In the genomic region with DNA sequence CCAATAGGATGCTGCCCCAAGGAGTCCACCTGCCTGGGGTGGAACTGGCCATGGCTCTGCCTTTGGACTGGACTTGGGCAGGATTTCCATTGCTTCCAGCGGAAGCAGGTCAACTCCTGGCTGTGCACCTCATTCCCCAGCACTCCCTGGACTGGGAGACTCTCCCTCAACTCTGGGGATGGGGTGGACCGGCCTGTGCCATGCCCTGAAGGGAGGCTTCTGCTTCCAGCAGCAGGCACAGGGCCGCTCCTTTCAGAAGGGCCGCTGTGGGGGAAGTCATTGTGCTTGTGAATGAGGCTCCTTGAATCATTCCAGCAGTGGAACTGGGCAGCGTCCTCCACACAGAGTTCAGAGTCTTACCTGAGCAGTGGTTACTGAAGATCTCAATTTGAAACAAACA, we compare ENCODE assay signal across 28 cellular contexts.
"Had no signal": no experiment of that assay in that cellular context is flagged by ENCODE, and none has a peak within 500 bp of the region (broad histone marks: within the 10 kb centered on the region; RNA-seq: fewer than 3 reads in every experiment).

No MANE protein-coding gene starts in this region.

- H3K9me3 ChIP-seq: heart left ventricle, right lobe of liver, suprapubic skin, tibial artery had no signal

- H3K4me3 ChIP-seq: heart left ventricle, right lobe of liver, skin epidermis, suprapubic skin, tibial artery had no signal

- DNase-seq: activated CD4-positive, alpha-beta memory T cell treated with anti-CD3 and anti-CD28 coated beads for 36 hours; activated CD4-positive, alpha-beta T cell treated with anti-CD3 and anti-CD28 coated beads for 48 hours; activated CD8-positive, alpha-beta memory T cell treated with anti-CD3 and anti-CD28 coated beads, Interleukin-2, amount 50 U/mL, for 4 hours; activated naive CD8-positive, alpha-beta T cell treated with anti-CD3 and anti-CD28 coated beads, Interleukin-2, amount 50 U/mL, for 24 hours; activated T-cell treated with anti-CD3 and anti-CD28 coated beads, Interleukin-2, amount 50 U/mL, for 1 hour; amygdala; caudate nucleus; endodermal cell; foreskin keratinocyte; heart left ventricle; hypothalamus; midbrain; naive thymus-derived CD4-positive, alpha-beta T cell; occipital lobe; right lobe of liver; stimulated activated CD4-positive, alpha-beta T cell treated with anti-CD3 and anti-CD28 coated beads, Interleukin-12 subunit alpha, Interleukin-12 subunit beta, amount 100 ng/mL, for 4 hours; stimulated activated CD4-positive, alpha-beta T cell treated with anti-CD3 and anti-CD28 coated beads, Interleukin-4, amount 100 ng/mL, for 1 hour; T-helper 9 cell had no signal

- H3K9me3 Mint-ChIP-seq: activated CD4-positive, alpha-beta memory T cell treated with anti-CD3 and anti-CD28 coated beads for 36 hours; activated naive CD4-positive, alpha-beta T cell treated with anti-CD3 and anti-CD28 coated beads, Interleukin-2, amount 50 U/mL, for 24 hours; activated naive CD8-positive, alpha-beta T cell treated with anti-CD3 and anti-CD28 coated beads, Interleukin-2, amount 50 U/mL, for 24 hours; activated T-helper 1 cell treated with anti-CD3 and anti-CD28 coated beads, Interleukin-12 subunit alpha, Interleukin-12 subunit beta, Interleukin-2, Interleukin-4 antibody, amounts not matched to agents 30 ng/mL and 10 ng/mL and 1 ng/mL, durations not matched to agents 14 hours and 24 hours and 36 hours; dendritic cell treated with granulocyte-macrophage colony-stimulating factor and Interleukin-4, amounts not matched to agents 40 ng/mL and 50 ng/mL, for 4 days; endodermal cell; memory B cell; naive thymus-derived CD4-positive, alpha-beta T cell; neural crest cell had no signal

- H3K4me3 Mint-ChIP-seq: activated CD4-positive, alpha-beta memory T cell treated with anti-CD3 and anti-CD28 coated beads for 36 hours; activated naive CD4-positive, alpha-beta T cell treated with anti-CD3 and anti-CD28 coated beads, Interleukin-2, amount 50 U/mL, for 24 hours; activated naive CD8-positive, alpha-beta T cell treated with anti-CD3 and anti-CD28 coated beads, Interleukin-2, amount 50 U/mL, for 24 hours; activated T-helper 1 cell treated with anti-CD3 and anti-CD28 coated beads, Interleukin-12 subunit alpha, Interleukin-12 subunit beta, Interleukin-2, Interleukin-4 antibody, amounts not matched to agents 30 ng/mL and 10 ng/mL and 1 ng/mL, durations not matched to agents 14 hours and 24 hours and 36 hours; dendritic cell treated with granulocyte-macrophage colony-stimulating factor and Interleukin-4, amounts not matched to agents 40 ng/mL and 50 ng/mL, for 4 days; endodermal cell; naive thymus-derived CD4-positive, alpha-beta T cell; neural crest cell had no signal

- ATAC-seq: activated naive CD8-positive, alpha-beta T cell treated with anti-CD3 and anti-CD28 coated beads, Interleukin-2, amount 50 U/mL, for 24 hours; esophagus mucosa; foreskin keratinocyte; heart left ventricle; naive thymus-derived CD4-positive, alpha-beta T cell; right lobe of liver had no signal

- H3K27ac ChIP-seq: foreskin keratinocyte, heart left ventricle, right lobe of liver, skin epidermis, suprapubic skin, tibial artery, VCaP had no signal

- H3K27ac Mint-ChIP-seq: activated CD4-positive, alpha-beta memory T cell treated with anti-CD3 and anti-CD28 coated beads for 36 hours; activated naive CD4-positive, alpha-beta T cell treated with anti-CD3 and anti-CD28 coated beads, Interleukin-2, amount 50 U/mL, for 24 hours; activated naive CD8-positive, alpha-beta T cell treated with anti-CD3 and anti-CD28 coated beads, Interleukin-2, amount 50 U/mL, for 24 hours; activated T-helper 1 cell treated with anti-CD3 and anti-CD28 coated beads, Interleukin-12 subunit alpha, Interleukin-12 subunit beta, Interleukin-2, Interleukin-4 antibody, amounts not matched to agents 30 ng/mL and 10 ng/mL and 1 ng/mL, durations not matched to agents 14 hours and 24 hours and 36 hours; dendritic cell treated with granulocyte-macrophage colony-stimulating factor and Interleukin-4, amounts not matched to agents 40 ng/mL and 50 ng/mL, for 4 days; endodermal cell had no signal

- H3K27me3 ChIP-seq: foreskin keratinocyte, heart left ventricle, right lobe of liver, suprapubic skin, tibial artery had no signal

- H3K4me1 Mint-ChIP-seq: activated naive CD8-positive, alpha-beta T cell treated with anti-CD3 and anti-CD28 coated beads, Interleukin-2, amount 50 U/mL, for 24 hours had no signal

- H3K4me1 ChIP-seq: foreskin keratinocyte, right lobe of liver, suprapubic skin, tibial artery had no signal

- H3K27me3 Mint-ChIP-seq: activated CD4-positive, alpha-beta memory T cell treated with anti-CD3 and anti-CD28 coated beads for 36 hours; activated naive CD4-positive, alpha-beta T cell treated with anti-CD3 and anti-CD28 coated beads, Interleukin-2, amount 50 U/mL, for 24 hours; activated naive CD8-positive, alpha-beta T cell treated with anti-CD3 and anti-CD28 coated beads, Interleukin-2, amount 50 U/mL, for 24 hours; dendritic cell treated with granulocyte-macrophage colony-stimulating factor and Interleukin-4, amounts not matched to agents 40 ng/mL and 50 ng/mL, for 4 days; memory B cell; naive thymus-derived CD4-positive, alpha-beta T cell had no signal
